12 cellular contexts compared by ENCODE assay signal in genomic region chr21:26124421-26124833, GRCh38. TPM values are rescaled to one million over a fixed set of nuclear protein-coding genes. Genes with fewer than 3 reads are reported as not detected.
A peak's percentile ranks its signal among the peaks of the same experiment; 100 is the strongest.
DNase-seq lines count a peak whose midpoint lies in the region; ATAC-seq and TF ChIP-seq lines count a peak whose summit lies in the region.
"Had no signal": no experiment of that assay in that cellular context is flagged by ENCODE, and none has a peak within 500 bp of the region (broad histone marks: within the 10 kb centered on the region; RNA-seq: fewer than 3 reads in every experiment).

No MANE protein-coding gene starts in this region.

- no peaks in the 10 kb centered on the region for H3K27me3 ChIP-seq in foreskin keratinocyte

- peak overlapping the region; percentile 86 for H3K27ac ChIP-seq in VCaP
- no peak overlapping the region for H3K27ac ChIP-seq in foreskin keratinocyte

- H3K27ac Mint-ChIP-seq in progenitor cell of endocrine pancreas: peak overlapping the region; percentile 70
- H3K27ac Mint-ChIP-seq: activated CD4-positive, alpha-beta T cell treated with anti-CD3 and anti-CD28 coated beads, Interleukin-2, amount 10 ng/mL, durations not matched to agents 7 days and 5 days; stimulated activated memory B cell treated with anti-CD40 and anti-IgM and Interleukin-4, amounts not matched to agents 10 μg/mL and 1 μg/mL and 100 μg/mL, for 72 hours had no signal

- TF ChIP-seq CTCF in VCaP (conservative IDR thresholded peaks at IDR 0.05): no peak
- no peak for TF ChIP-seq CTCF in foreskin keratinocyte (conservative IDR thresholded peaks at IDR 0.05)
- no peak for TF ChIP-seq CTCF in progenitor cell of endocrine pancreas (IDR thresholded peaks at IDR 0.05; ENCODE audit: unreplicated experiment)

- H3K4me3 Mint-ChIP-seq in progenitor cell of endocrine pancreas (ENCODE audit: low read depth): no peak overlapping the region
- H3K4me3 Mint-ChIP-seq: activated CD4-positive, alpha-beta T cell treated with anti-CD3 and anti-CD28 coated beads, Interleukin-2, amount 10 ng/mL, durations not matched to agents 7 days and 5 days; stimulated activated memory B cell treated with anti-CD40 and anti-IgM and Interleukin-4, amounts not matched to agents 10 μg/mL and 1 μg/mL and 100 μg/mL, for 72 hours had no signal

- no peaks in the 10 kb centered on the region for H3K27me3 Mint-ChIP-seq in progenitor cell of endocrine pancreas
- H3K27me3 Mint-ChIP-seq: activated CD4-positive, alpha-beta T cell treated with anti-CD3 and anti-CD28 coated beads, Interleukin-2, amount 10 ng/mL, durations not matched to agents 7 days and 5 days; stimulated activated memory B cell treated with anti-CD40 and anti-IgM and Interleukin-4, amounts not matched to agents 10 μg/mL and 1 μg/mL and 100 μg/mL, for 72 hours had no signal

- H3K4me1 ChIP-seq in foreskin keratinocyte: peaks cover 52% of the 10 kb centered on the region

- ATAC-seq in foreskin keratinocyte (peak; percentile 22), HG03342 (IDR thresholded peaks at IDR 0.05; ENCODE audit: unreplicated experiment) (no peak), GM21367 (IDR thresholded peaks at IDR 0.05; ENCODE audit: unreplicated experiment) (no peak)
- ATAC-seq: PC-3; stimulated activated memory B cell treated with anti-CD40 and anti-IgM and Interleukin-4, amounts not matched to agents 10 μg/mL and 1 μg/mL and 100 μg/mL, for 72 hours had no signal

- DNase-seq in HCEC 1CT (peak; percentile 33), foreskin keratinocyte (peak in 1 of 2 donors; percentile 38), progenitor cell of endocrine pancreas (ENCODE audit: low spot score, unreplicated experiment) (no peak), activated gamma-delta T cell (lab: John Stamatoyannopoulos, UW) (no peak)
- no peak for DNase-seq in activated CD4-positive, alpha-beta T cell treated with anti-CD3 and anti-CD28 coated beads, Interleukin-2, amount 50 U/mL, for 1 hour
- DNase-seq: activated CD4-positive, alpha-beta T cell treated with anti-CD3 and anti-CD28 coated beads, Interleukin-2, amount 10 ng/mL, durations not matched to agents 7 days and 5 days; DMS53; PC-3 had no signal

- H3K4me1 Mint-ChIP-seq in progenitor cell of endocrine pancreas (ENCODE audit: low read depth): peaks cover 53% of the 10 kb centered on the region
- H3K4me1 Mint-ChIP-seq: activated CD4-positive, alpha-beta T cell treated with anti-CD3 and anti-CD28 coated beads, Interleukin-2, amount 10 ng/mL, durations not matched to agents 7 days and 5 days had no signal

- peaks cover 5% of the 10 kb centered on the region for H3K36me3 Mint-ChIP-seq in progenitor cell of endocrine pancreas (ENCODE audit: insufficient read depth)

- H3K9me3 Mint-ChIP-seq in progenitor cell of endocrine pancreas (ENCODE audit: low read depth): no peaks in the 10 kb centered on the region
- H3K9me3 Mint-ChIP-seq: activated CD4-positive, alpha-beta T cell treated with anti-CD3 and anti-CD28 coated beads, Interleukin-2, amount 10 ng/mL, durations not matched to agents 7 days and 5 days; stimulated activated memory B cell treated with anti-CD40 and anti-IgM and Interleukin-4, amounts not matched to agents 10 μg/mL and 1 μg/mL and 100 μg/mL, for 72 hours had no signal

RNA-seq across cellular contexts. Expression of gene APP, which starts 46.1 kb away (rescaled TPM):
- total RNA-seq in foreskin keratinocyte: 472 and 479 TPM in 2 replicates
- polyA plus RNA-seq in foreskin keratinocyte: 270 TPM in 2 replicates
- 611 and 631 TPM in 2 replicates for total RNA-seq in progenitor cell of endocrine pancreas
